8 cellular contexts compared by ENCODE assay signal in genomic region chr16:4415538-4416199, GRCh38. TPM values are rescaled to one million over a fixed set of nuclear protein-coding genes. Genes with fewer than 3 reads are reported as not detected.
A peak's percentile ranks its signal among the peaks of the same experiment; 100 is the strongest.
DNase-seq lines count a peak whose midpoint lies in the region; ATAC-seq and TF ChIP-seq lines count a peak whose summit lies in the region.

No MANE protein-coding gene starts in this region.

- H3K9me2 ChIP-seq in SU-DHL-6 (replicated peaks; ENCODE audit: insufficient read depth, low read length) = no peaks in the 10 kb centered on the region

- no peaks in the 10 kb centered on the region for H3K27me3 ChIP-seq in SU-DHL-6 (ENCODE audit: low read length)
- H3K27me3 ChIP-seq in adrenal gland = no peaks in the 10 kb centered on the region
- no peaks in the 10 kb centered on the region for H3K27me3 ChIP-seq in right cardiac atrium (ENCODE audit: control insufficient read depth, insufficient read depth)
- no peaks in the 10 kb centered on the region for H3K27me3 ChIP-seq in rectal smooth muscle tissue (ENCODE audit: control insufficient read depth, insufficient read depth, low read length)

- peak overlapping the region; percentile 70 for H3K4me2 ChIP-seq in SU-DHL-6 (ENCODE audit: low read depth, low read length, poor library complexity, severe bottlenecking)

- ATAC-seq in HG02759 (IDR thresholded peaks at IDR 0.05; ENCODE audit: unreplicated experiment) (peak; percentile 16), right cardiac atrium (peak; percentile 3 to 49), HG02973 (IDR thresholded peaks at IDR 0.05; ENCODE audit: unreplicated experiment) (no peak)

- peaks cover 5% of the 10 kb centered on the region; the same call in 1 of the 2 replicates for H4K20me1 ChIP-seq in SU-DHL-6 (ENCODE audit: low read depth, low read length)

- peak overlapping the region; percentile 68 for H3K27ac ChIP-seq in SU-DHL-6 (ENCODE audit: low read depth, low read length)
- peak overlapping the region; percentile 14 to 84 (median 79) for H3K27ac ChIP-seq in adrenal gland
- H3K27ac ChIP-seq in right cardiac atrium (ENCODE audit: low read length) = peak overlapping the region; percentile 9
- H3K27ac ChIP-seq in rectal smooth muscle tissue (ENCODE audit: low read depth, low read length) = peak overlapping the region; percentile 35

- peak in 1 of 2 donors; percentile 43 for TF ChIP-seq POLR2A in adrenal gland (IDR thresholded peaks at IDR 0.05)

- H3K36me3 ChIP-seq in ES-I3 (ENCODE audit: insufficient read depth, low read length) (no peaks in the 10 kb centered on the region), SU-DHL-6 (ENCODE audit: low read length) (no peaks in the 10 kb centered on the region), adrenal gland (replicated peaks in 1 of 2) (peaks cover 0 to 7% of the 10 kb centered on the region in 2 donors), rectal smooth muscle tissue (ENCODE audit: control insufficient read depth, insufficient read depth, low read length) (peaks cover 4% of the 10 kb centered on the region)

- peaks cover 16% of the 10 kb centered on the region; the same call in 1 of the 2 replicates for H3F3A ChIP-seq in SU-DHL-6 (ENCODE audit: insufficient read depth)

- peaks cover 34% of the 10 kb centered on the region for H3K79me2 ChIP-seq in SU-DHL-6 (ENCODE audit: insufficient read depth, low read length)

- H3K4me3 ChIP-seq in SU-DHL-6 (ENCODE audit: insufficient read depth, low read length, poor library complexity, severe bottlenecking) (peak overlapping the region; percentile 70), adrenal gland (peak overlapping the region; percentile 29 to 93 (median 50)), right cardiac atrium (ENCODE audit: low read length) (peak overlapping the region; percentile 91), rectal smooth muscle tissue (ENCODE audit: low read length) (peak overlapping the region; percentile 85)

- peak; percentile 44 to 78 (median 60) for DNase-seq in adrenal gland
- DNase-seq in right cardiac atrium = peak; percentile 59 to 85 (median 84)
- no peak for DNase-seq in GOT3 (lab: John Stamatoyannopoulos, UW)

- TF ChIP-seq CTCF in SU-DHL-6 (IDR thresholded peaks at IDR 0.05; ENCODE audit: insufficient read depth, low read length, poor library complexity, severe bottlenecking) (no peak), adrenal gland (IDR thresholded peaks at IDR 0.05) (peak in 2 of 6 experiments; percentile 9 to 22)

- H3K9me3 ChIP-seq in ES-I3 (ENCODE audit: control insufficient read depth, insufficient read depth, low read length) (no peaks in the 10 kb centered on the region), SU-DHL-6 (ENCODE audit: insufficient read depth, low read length) (no peaks in the 10 kb centered on the region), adrenal gland (replicated peaks in 1 of 3) (no peaks in the 10 kb centered on the region), right cardiac atrium (ENCODE audit: control insufficient read depth, low read length) (no peaks in the 10 kb centered on the region)

- H2AFZ ChIP-seq in SU-DHL-6 (ENCODE audit: low read depth, low read length, severe bottlenecking) = peak overlapping the region; percentile 49

- H3K4me1 ChIP-seq in ES-I3 (ENCODE audit: insufficient read depth, low read length) (peaks cover 7% of the 10 kb centered on the region; the same call in 1 of the 2 replicates), adrenal gland (replicated peaks in 1 of 2) (peaks cover 19 to 42% of the 10 kb centered on the region in 2 donors), right cardiac atrium (ENCODE audit: control insufficient read depth, insufficient read depth, low read length) (peaks cover 3% of the 10 kb centered on the region), rectal smooth muscle tissue (ENCODE audit: control insufficient read depth, insufficient read depth, low read length) (peaks cover 7% of the 10 kb centered on the region)

- WGBS in adrenal gland, 4 donors = 2 to 6% (median 2%) methylated on average over 11 to 44 of the region's 44 CpGs
- WGBS in right cardiac atrium = 2% methylated on average over 44 of the region's 44 CpGs

- intact Hi-C loops in adrenal gland (cut with DNase I) (no loop called here), right cardiac atrium (cut with DNase I) (no loop called here)

- peak overlapping the region; percentile 93 for H3K9ac ChIP-seq in ES-I3 (ENCODE audit: low read depth, low read length)
- peak overlapping the region; percentile 82 for H3K9ac ChIP-seq in SU-DHL-6 (ENCODE audit: low read length)
- peak overlapping the region; percentile 51 for H3K9ac ChIP-seq in rectal smooth muscle tissue (ENCODE audit: low read length)

RNA-seq across cellular contexts. Expression of gene CORO7, which starts 0.7 kb away (rescaled TPM):
- total RNA-seq in adrenal gland (10 to 100 TPM; 23.0 to 56.5 (median 35.8) TPM), right cardiac atrium (10 to 100 TPM; 13.4 to 18.1 (median 16.9) TPM)
- polyA plus RNA-seq in adrenal gland (10 to 100 TPM in 2 of 3 donors, 1 to 10 TPM in 1; 4.3 to 61.0 (median 27.9) TPM), right cardiac atrium (9.0 TPM)

RNA-seq across cellular contexts. Expression of gene DNAJA3, which starts 10.0 kb away (rescaled TPM):
- total RNA-seq in adrenal gland (100 to 1,000 TPM in 2 of 8 donors, 10 to 100 TPM in 6; 55.0 to 122 (median 76.5) TPM), right cardiac atrium (10 to 100 TPM; 40.4 to 54.0 (median 49.8) TPM)
- polyA plus RNA-seq in adrenal gland (100 to 1,000 TPM in 1 of 3 donors, 10 to 100 TPM in 2; 21.9 to 166 (median 25.6) TPM), right cardiac atrium (48.4 TPM)

RNA-seq across cellular contexts. Expression of gene VASN, which starts 44.0 kb away (rescaled TPM):
- total RNA-seq in adrenal gland (10 to 100 TPM; 16.1 to 44.7 (median 27.4) TPM), right cardiac atrium (10 to 100 TPM; 11.4 to 21.3 (median 13.6) TPM)
- polyA plus RNA-seq in adrenal gland (10 to 100 TPM in 2 of 3 donors, under 1 TPM in 1; 0.77 to 23.9 (median 15.5) TPM), right cardiac atrium (10.7 TPM)

RNA-seq across cellular contexts. Expression of gene NMRAL1, which starts 58.8 kb away (rescaled TPM):
- total RNA-seq in adrenal gland (100 to 1,000 TPM in 1 of 8 donors, 10 to 100 TPM in 7; 51.3 to 104 (median 69.9) TPM), right cardiac atrium (10 to 100 TPM; 23.1 to 31.7 (median 27.1) TPM)
- polyA plus RNA-seq in adrenal gland (100 to 1,000 TPM in 2 of 3 donors, 10 to 100 TPM in 1; 35.0 to 139 (median 126) TPM), right cardiac atrium (26.6 TPM)

Comparison
In these comparisons a context has a peak if more than half of its experiments do, and no peak if none do; other contexts are left out.
1. H3K27ac ChIP-seq: peak in every context shown above with its lines; median percentile 79 in adrenal gland; 68 in SU-DHL-6; 35 in rectal smooth muscle tissue; 9 in right cardiac atrium.